In the genomic region with DNA sequence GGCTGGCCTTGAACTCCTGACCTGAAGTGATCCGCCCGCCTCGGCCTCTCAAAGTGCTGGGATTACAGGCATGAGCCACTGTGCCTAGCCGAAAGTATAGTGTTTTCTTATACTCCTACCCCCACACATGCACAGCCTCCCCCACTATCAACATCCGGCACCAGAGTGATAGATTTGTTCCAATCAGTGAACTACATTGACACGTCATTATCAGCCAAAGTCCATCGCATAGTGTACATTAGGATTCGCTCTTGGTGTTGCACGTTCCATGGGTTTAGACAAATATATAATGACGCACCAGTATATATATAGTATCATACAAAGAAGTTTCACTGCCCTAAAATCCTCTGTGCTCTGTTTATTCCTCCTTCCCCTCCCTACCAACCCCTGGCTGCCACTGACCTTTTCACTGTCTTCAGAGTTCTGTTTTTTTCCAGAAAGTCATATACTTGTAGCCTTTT, we compare ENCODE assay signal across 1 cellular context.
A peak's percentile ranks its signal among the peaks of the same experiment; 100 is the strongest.
TF ChIP-seq lines count a peak whose summit lies in the region.

No MANE protein-coding gene starts in this region.

TF ChIP-seq in HepG2, 621 proteins besides CTCF, POLR2A, EP300 and RAD21 (continued from another document and continues in another):
- TF ChIP-seq PPARG (CRISPR knock-in tag; conservative IDR thresholded peaks at IDR 0.05), result peak; percentile 44; the same call in 1 of the 2 replicates
- peak; percentile 95 for TF ChIP-seq RXRA (CRISPR knock-in tag; IDR thresholded peaks at IDR 0.05)
- TF ChIP-seq, protein P1, sequence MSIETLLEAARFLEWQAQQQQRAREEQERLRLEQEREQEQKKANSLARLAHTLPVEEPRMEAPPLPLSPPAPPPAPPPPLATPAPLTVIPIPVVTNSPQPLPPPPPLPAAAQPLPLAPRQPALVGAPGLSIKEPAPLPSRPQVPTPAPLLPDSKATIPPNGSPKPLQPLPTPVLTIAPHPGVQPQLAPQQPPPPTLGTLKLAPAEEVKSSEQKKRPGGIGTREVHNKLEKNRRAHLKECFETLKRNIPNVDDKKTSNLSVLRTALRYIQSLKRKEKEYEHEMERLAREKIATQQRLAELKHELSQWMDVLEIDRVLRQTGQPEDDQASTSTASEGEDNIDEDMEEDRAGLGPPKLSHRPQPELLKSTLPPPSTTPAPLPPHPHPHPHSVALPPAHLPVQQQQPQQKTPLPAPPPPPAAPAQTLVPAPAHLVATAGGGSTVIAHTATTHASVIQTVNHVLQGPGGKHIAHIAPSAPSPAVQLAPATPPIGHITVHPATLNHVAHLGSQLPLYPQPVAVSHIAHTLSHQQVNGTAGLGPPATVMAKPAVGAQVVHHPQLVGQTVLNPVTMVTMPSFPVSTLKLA (IDR thresholded peaks at IDR 0.05), result peak; percentile 87
- TF ChIP-seq, protein P2, sequence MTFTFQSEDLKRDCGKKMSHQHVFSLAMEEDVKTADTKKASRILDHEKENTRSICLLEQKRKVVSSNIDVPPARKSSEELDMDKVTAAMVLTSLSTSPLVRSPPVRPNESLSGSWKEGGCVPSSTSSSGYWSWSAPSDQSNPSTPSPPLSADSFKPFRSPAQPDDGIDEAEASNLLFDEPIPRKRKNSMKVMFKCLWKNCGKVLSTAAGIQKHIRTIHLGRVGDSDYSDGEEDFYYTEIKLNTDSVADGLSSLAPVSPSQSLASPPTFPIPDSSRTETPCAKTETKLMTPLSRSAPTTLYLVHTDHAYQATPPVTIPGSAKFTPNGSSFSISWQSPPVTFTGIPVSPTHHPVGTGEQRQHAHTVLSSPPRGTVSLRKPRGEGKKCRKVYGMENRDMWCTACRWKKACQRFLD (CRISPR knock-in tag; IDR thresholded peaks at IDR 0.05; ENCODE audit: borderline replicate concordance), result no peak
- TF ChIP-seq KLF16 (CRISPR knock-in tag; IDR thresholded peaks at IDR 0.05), result peak in 1 of 2 experiments; percentile 38; a peak in 1 of 4 replicates
- TF ChIP-seq, protein P3, sequence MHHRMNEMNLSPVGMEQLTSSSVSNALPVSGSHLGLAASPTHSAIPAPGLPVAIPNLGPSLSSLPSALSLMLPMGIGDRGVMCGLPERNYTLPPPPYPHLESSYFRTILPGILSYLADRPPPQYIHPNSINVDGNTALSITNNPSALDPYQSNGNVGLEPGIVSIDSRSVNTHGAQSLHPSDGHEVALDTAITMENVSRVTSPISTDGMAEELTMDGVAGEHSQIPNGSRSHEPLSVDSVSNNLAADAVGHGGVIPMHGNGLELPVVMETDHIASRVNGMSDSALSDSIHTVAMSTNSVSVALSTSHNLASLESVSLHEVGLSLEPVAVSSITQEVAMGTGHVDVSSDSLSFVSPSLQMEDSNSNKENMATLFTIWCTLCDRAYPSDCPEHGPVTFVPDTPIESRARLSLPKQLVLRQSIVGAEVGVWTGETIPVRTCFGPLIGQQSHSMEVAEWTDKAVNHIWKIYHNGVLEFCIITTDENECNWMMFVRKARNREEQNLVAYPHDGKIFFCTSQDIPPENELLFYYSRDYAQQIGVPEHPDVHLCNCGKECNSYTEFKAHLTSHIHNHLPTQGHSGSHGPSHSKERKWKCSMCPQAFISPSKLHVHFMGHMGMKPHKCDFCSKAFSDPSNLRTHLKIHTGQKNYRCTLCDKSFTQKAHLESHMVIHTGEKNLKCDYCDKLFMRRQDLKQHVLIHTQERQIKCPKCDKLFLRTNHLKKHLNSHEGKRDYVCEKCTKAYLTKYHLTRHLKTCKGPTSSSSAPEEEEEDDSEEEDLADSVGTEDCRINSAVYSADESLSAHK (CRISPR knock-in tag; IDR thresholded peaks at IDR 0.05; ENCODE audit: borderline replicate concordance), result no peak
- peak; percentile 67 for TF ChIP-seq TBL1XR1 (IDR thresholded peaks at IDR 0.05; ENCODE audit: borderline replicate concordance, low read length, partially characterized antibody)
- no peak for TF ChIP-seq PLRG1 (conservative IDR thresholded peaks at IDR 0.05)
- TF ChIP-seq ZMAT3 (CRISPR knock-in tag; conservative IDR thresholded peaks at IDR 0.05), result no peak; the same call in 1 of the 2 replicates
- TF ChIP-seq ZNF781 (CRISPR knock-in tag; IDR thresholded peaks at IDR 0.05; ENCODE audit: borderline replicate concordance, not compliant biosample characterization), result no peak
- TF ChIP-seq AHR (CRISPR knock-in tag; IDR thresholded peaks at IDR 0.05), result no peak
- peak; percentile 49; the same call in 1 of the 2 replicates for TF ChIP-seq YEATS4 (CRISPR knock-in tag; IDR thresholded peaks at IDR 0.05; ENCODE audit: borderline replicate concordance)
- no peak for TF ChIP-seq PTBP1 (IDR thresholded peaks at IDR 0.05; ENCODE audit: low read depth, low read length, poor library complexity, severe bottlenecking)
- TF ChIP-seq ZFAT (CRISPR knock-in tag; conservative IDR thresholded peaks at IDR 0.05), result no peak
- peak; percentile 36; the same call in 1 of the 2 replicates for TF ChIP-seq ADNP (CRISPR knock-in tag; IDR thresholded peaks at IDR 0.05)
- no peak for TF ChIP-seq KDM5A (IDR thresholded peaks at IDR 0.05; ENCODE audit: borderline replicate concordance, low read length)
- TF ChIP-seq, protein P4, sequence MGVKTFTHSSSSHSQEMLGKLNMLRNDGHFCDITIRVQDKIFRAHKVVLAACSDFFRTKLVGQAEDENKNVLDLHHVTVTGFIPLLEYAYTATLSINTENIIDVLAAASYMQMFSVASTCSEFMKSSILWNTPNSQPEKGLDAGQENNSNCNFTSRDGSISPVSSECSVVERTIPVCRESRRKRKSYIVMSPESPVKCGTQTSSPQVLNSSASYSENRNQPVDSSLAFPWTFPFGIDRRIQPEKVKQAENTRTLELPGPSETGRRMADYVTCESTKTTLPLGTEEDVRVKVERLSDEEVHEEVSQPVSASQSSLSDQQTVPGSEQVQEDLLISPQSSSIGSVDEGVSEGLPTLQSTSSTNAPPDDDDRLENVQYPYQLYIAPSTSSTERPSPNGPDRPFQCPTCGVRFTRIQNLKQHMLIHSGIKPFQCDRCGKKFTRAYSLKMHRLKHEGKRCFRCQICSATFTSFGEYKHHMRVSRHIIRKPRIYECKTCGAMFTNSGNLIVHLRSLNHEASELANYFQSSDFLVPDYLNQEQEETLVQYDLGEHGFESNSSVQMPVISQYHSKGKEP (CRISPR knock-in tag; IDR thresholded peaks at IDR 0.05), result no peak
- no peak for TF ChIP-seq ZNF530 (CRISPR knock-in tag; IDR thresholded peaks at IDR 0.05; ENCODE audit: low read depth)
- TF ChIP-seq, protein P5, sequence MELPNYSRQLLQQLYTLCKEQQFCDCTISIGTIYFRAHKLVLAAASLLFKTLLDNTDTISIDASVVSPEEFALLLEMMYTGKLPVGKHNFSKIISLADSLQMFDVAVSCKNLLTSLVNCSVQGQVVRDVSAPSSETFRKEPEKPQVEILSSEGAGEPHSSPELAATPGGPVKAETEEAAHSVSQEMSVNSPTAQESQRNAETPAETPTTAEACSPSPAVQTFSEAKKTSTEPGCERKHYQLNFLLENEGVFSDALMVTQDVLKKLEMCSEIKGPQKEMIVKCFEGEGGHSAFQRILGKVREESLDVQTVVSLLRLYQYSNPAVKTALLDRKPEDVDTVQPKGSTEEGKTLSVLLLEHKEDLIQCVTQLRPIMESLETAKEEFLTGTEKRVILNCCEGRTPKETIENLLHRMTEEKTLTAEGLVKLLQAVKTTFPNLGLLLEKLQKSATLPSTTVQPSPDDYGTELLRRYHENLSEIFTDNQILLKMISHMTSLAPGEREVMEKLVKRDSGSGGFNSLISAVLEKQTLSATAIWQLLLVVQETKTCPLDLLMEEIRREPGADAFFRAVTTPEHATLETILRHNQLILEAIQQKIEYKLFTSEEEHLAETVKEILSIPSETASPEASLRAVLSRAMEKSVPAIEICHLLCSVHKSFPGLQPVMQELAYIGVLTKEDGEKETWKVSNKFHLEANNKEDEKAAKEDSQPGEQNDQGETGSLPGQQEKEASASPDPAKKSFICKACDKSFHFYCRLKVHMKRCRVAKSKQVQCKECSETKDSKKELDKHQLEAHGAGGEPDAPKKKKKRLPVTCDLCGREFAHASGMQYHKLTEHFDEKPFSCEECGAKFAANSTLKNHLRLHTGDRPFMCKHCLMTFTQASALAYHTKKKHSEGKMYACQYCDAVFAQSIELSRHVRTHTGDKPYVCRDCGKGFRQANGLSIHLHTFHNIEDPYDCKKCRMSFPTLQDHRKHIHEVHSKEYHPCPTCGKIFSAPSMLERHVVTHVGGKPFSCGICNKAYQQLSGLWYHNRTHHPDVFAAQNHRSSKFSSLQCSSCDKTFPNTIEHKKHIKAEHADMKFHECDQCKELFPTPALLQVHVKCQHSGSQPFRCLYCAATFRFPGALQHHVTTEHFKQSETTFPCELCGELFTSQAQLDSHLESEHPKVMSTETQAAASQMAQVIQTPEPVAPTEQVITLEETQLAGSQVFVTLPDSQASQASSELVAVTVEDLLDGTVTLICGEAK (IDR thresholded peaks at IDR 0.05), result no peak
- TF ChIP-seq, protein P5 (CRISPR knock-in tag; IDR thresholded peaks at IDR 0.05), result peak; percentile 35; the same call in 1 of the 2 replicates
- TF ChIP-seq REPIN1 (CRISPR knock-in tag; IDR thresholded peaks at IDR 0.05; ENCODE audit: borderline replicate concordance, low read depth), result peak; percentile 63; the same call in 1 of the 2 replicates
- no peak for TF ChIP-seq SMAD9 (CRISPR knock-in tag; IDR thresholded peaks at IDR 0.05)
- TF ChIP-seq RFXAP (CRISPR knock-in tag; IDR thresholded peaks at IDR 0.05; ENCODE audit: borderline replicate concordance), result peak; percentile 80; the same call in 1 of the 2 replicates
- no peak for TF ChIP-seq ZFP36L1 (CRISPR knock-in tag; IDR thresholded peaks at IDR 0.05)
- TF ChIP-seq ZNF788 (CRISPR knock-in tag; IDR thresholded peaks at IDR 0.05; ENCODE audit: borderline replicate concordance), result peak; percentile 87
- no peak for TF ChIP-seq RBM39 (IDR thresholded peaks at IDR 0.05; ENCODE audit: low read depth, low read length, poor library complexity, severe bottlenecking)
- TF ChIP-seq, protein P6, sequence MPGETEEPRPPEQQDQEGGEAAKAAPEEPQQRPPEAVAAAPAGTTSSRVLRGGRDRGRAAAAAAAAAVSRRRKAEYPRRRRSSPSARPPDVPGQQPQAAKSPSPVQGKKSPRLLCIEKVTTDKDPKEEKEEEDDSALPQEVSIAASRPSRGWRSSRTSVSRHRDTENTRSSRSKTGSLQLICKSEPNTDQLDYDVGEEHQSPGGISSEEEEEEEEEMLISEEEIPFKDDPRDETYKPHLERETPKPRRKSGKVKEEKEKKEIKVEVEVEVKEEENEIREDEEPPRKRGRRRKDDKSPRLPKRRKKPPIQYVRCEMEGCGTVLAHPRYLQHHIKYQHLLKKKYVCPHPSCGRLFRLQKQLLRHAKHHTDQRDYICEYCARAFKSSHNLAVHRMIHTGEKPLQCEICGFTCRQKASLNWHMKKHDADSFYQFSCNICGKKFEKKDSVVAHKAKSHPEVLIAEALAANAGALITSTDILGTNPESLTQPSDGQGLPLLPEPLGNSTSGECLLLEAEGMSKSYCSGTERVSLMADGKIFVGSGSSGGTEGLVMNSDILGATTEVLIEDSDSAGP (CRISPR knock-in tag; IDR thresholded peaks at IDR 0.05; ENCODE audit: borderline replicate concordance), result no peak; the same call in 1 of the 2 replicates
- TF ChIP-seq NFYB (CRISPR knock-in tag; IDR thresholded peaks at IDR 0.05), result peak; percentile 46; the same call in 1 of the 2 replicates
- peak; percentile 77; the same call in 1 of the 2 replicates for TF ChIP-seq GTF3A (CRISPR knock-in tag; conservative IDR thresholded peaks at IDR 0.05)
- no peak for TF ChIP-seq ZNF749 (CRISPR knock-in tag; IDR thresholded peaks at IDR 0.05; ENCODE audit: borderline replicate concordance)
- 0 out of 2 replicates have a peak, but pooled peaks have one; percentile 28 for TF ChIP-seq ZNF263 (CRISPR knock-in tag; IDR thresholded peaks at IDR 0.05)
- TF ChIP-seq TBP (CRISPR knock-in tag; IDR thresholded peaks at IDR 0.05), result no peak
- TF ChIP-seq POLR2AphosphoS5 (IDR thresholded peaks at IDR 0.05; ENCODE audit: low read depth, low read length), result 0 out of 2 replicates have a peak, but pooled peaks have one; percentile 23
- no peak for TF ChIP-seq SP2 (CRISPR knock-in tag; IDR thresholded peaks at IDR 0.05)
- no peak for TF ChIP-seq ZNF572 (CRISPR knock-in tag; IDR thresholded peaks at IDR 0.05)
- TF ChIP-seq ZNF577 (CRISPR knock-in tag; IDR thresholded peaks at IDR 0.05; ENCODE audit: borderline replicate concordance, low read depth), result no peak
- TF ChIP-seq, protein P7, sequence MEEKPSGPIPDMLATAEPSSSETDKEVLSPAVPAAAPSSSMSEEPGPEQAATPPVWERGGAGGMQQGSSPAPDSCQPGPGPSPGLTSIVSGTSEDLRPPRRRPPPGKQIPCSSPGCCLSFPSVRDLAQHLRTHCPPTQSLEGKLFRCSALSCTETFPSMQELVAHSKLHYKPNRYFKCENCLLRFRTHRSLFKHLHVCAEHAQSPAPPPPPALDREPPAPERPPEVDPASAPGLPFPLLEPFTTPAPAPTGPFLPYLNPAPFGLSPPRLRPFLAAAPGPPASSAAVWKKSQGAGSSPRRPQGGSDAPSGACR (CRISPR knock-in tag; IDR thresholded peaks at IDR 0.05), result 0 out of 2 replicates have a peak, but pooled peaks have one; percentile 58
- 0 out of 2 replicates have a peak, but pooled peaks have one; percentile 59 for TF ChIP-seq CBFB (CRISPR knock-in tag; IDR thresholded peaks at IDR 0.05)
- peak; percentile 41; the same call in 1 of the 2 replicates for TF ChIP-seq KMT2A (CRISPR knock-in tag; IDR thresholded peaks at IDR 0.05)
- TF ChIP-seq, protein P8, sequence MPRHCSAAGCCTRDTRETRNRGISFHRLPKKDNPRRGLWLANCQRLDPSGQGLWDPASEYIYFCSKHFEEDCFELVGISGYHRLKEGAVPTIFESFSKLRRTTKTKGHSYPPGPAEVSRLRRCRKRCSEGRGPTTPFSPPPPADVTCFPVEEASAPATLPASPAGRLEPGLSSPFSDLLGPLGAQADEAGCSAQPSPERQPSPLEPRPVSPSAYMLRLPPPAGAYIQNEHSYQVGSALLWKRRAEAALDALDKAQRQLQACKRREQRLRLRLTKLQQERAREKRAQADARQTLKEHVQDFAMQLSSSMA (CRISPR knock-in tag; IDR thresholded peaks at IDR 0.05), result no peak
